In the genomic region with DNA sequence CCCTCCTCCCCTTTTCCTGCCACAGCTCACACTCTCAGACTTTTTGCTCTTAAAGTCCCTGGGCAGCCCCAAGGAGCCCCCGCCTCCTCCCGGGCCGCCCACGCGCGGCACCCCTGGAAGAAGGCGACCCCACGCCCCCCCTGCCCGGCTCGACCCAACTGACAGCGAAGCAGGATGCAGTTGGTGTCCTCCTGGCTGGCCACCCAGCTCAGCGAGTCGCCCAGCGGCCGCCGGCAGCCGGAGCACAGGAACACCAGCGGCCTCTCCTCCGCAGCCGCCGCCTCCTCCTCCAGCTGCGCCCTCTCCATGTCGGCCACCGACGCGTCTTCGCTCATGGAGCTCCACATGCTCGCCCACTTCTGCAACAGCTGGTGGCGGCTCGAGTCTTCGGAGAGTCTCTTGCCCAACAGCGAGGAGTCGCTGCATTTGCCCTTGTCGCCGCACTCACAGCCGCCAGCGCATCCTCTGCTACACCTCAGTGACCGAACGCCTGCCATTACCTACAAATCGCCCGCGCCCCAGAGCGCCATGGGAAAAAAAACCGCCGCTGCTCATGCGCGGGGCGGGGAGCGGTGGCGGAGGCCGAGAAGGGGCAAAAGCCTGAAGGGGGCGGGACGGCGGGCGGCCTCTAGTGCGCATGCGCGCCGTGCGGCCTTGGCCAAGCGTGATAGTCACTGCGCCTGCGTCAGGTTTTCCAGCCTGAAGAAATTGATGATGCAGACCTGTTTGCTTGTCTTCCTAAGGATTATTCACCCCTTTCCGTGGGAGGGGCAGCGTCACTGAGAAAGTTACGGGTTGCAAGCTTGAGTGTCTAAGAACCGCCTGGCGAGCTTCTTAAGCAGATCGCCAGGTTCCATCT, we compare ENCODE assay signal across 1 cellular context.
TF ChIP-seq lines count a peak whose summit lies in the region.

A gene with protein sequence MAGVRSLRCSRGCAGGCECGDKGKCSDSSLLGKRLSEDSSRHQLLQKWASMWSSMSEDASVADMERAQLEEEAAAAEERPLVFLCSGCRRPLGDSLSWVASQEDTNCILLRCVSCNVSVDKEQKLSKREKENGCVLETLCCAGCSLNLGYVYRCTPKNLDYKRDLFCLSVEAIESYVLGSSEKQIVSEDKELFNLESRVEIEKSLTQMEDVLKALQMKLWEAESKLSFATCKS (minus strand): TSS at position 532 of the 859 bp plus-strand sequence. CDS start 35 bp downstream, at position 497.

TF ChIP-seq in HepG2, 621 proteins besides CTCF, POLR2A, EP300 and RAD21 (continued from another document and continues in another):
- no peak for TF ChIP-seq SRSF4 (IDR thresholded peaks at IDR 0.05; ENCODE audit: low read depth, low read length, poor library complexity, severe bottlenecking)
- peak; percentile 44; the same call in 1 of the 2 replicates for TF ChIP-seq RARG (CRISPR knock-in tag; IDR thresholded peaks at IDR 0.05; ENCODE audit: low read depth)
- no peak for TF ChIP-seq ZNF430 (CRISPR knock-in tag; IDR thresholded peaks at IDR 0.05)
- peak; percentile 74; the same call in 1 of the 2 replicates for TF ChIP-seq ZNF780A (CRISPR knock-in tag; IDR thresholded peaks at IDR 0.05)
- TF ChIP-seq ZNF180 (CRISPR knock-in tag; IDR thresholded peaks at IDR 0.05; ENCODE audit: borderline replicate concordance, low read depth): no peak
- peak; percentile 92 for TF ChIP-seq THAP11 (CRISPR knock-in tag; IDR thresholded peaks at IDR 0.05)
- no peak; the same call in 1 of the 2 replicates for TF ChIP-seq ZNF552 (CRISPR knock-in tag; IDR thresholded peaks at IDR 0.05; ENCODE audit: borderline replicate concordance)
- TF ChIP-seq ZNF883 (CRISPR knock-in tag; IDR thresholded peaks at IDR 0.05; ENCODE audit: not compliant biosample characterization): peak; percentile 76
- TF ChIP-seq ATRX (CRISPR knock-in tag; IDR thresholded peaks at IDR 0.05; ENCODE audit: borderline replicate concordance): no peak
- TF ChIP-seq STAG1 (CRISPR knock-in tag; IDR thresholded peaks at IDR 0.05): 0 out of 2 replicates have a peak, but pooled peaks have one; percentile 2
- peak; percentile 71; the same call in 1 of the 2 replicates for TF ChIP-seq ZNF790 (CRISPR knock-in tag; IDR thresholded peaks at IDR 0.05; ENCODE audit: borderline replicate concordance)
- no peak for TF ChIP-seq FOXA3 (CRISPR knock-in tag; IDR thresholded peaks at IDR 0.05)
- TF ChIP-seq, protein P1, sequence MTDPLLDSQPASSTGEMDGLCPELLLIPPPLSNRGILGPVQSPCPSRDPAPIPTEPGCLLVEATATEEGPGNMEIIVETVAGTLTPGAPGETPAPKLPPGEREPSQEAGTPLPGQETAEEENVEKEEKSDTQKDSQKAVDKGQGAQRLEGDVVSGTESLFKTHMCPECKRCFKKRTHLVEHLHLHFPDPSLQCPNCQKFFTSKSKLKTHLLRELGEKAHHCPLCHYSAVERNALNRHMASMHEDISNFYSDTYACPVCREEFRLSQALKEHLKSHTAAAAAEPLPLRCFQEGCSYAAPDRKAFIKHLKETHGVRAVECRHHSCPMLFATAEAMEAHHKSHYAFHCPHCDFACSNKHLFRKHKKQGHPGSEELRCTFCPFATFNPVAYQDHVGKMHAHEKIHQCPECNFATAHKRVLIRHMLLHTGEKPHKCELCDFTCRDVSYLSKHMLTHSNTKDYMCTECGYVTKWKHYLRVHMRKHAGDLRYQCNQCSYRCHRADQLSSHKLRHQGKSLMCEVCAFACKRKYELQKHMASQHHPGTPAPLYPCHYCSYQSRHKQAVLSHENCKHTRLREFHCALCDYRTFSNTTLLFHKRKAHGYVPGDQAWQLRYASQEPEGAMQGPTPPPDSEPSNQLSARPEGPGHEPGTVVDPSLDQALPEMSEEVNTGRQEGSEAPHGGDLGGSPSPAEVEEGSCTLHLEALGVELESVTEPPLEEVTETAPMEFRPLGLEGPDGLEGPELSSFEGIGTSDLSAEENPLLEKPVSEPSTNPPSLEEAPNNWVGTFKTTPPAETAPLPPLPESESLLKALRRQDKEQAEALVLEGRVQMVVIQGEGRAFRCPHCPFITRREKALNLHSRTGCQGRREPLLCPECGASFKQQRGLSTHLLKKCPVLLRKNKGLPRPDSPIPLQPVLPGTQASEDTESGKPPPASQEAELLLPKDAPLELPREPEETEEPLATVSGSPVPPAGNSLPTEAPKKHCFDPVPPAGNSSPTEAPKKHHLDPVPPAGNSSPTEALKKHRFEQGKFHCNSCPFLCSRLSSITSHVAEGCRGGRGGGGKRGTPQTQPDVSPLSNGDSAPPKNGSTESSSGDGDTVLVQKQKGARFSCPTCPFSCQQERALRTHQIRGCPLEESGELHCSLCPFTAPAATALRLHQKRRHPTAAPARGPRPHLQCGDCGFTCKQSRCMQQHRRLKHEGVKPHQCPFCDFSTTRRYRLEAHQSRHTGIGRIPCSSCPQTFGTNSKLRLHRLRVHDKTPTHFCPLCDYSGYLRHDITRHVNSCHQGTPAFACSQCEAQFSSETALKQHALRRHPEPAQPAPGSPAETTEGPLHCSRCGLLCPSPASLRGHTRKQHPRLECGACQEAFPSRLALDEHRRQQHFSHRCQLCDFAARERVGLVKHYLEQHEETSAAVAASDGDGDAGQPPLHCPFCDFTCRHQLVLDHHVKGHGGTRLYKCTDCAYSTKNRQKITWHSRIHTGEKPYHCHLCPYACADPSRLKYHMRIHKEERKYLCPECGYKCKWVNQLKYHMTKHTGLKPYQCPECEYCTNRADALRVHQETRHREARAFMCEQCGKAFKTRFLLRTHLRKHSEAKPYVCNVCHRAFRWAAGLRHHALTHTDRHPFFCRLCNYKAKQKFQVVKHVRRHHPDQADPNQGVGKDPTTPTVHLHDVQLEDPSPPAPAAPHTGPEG (CRISPR knock-in tag; IDR thresholded peaks at IDR 0.05): no peak
- peak; percentile 64; the same call in 1 of the 2 replicates for TF ChIP-seq MXD4 (CRISPR knock-in tag; IDR thresholded peaks at IDR 0.05)
- TF ChIP-seq ZNF878 (CRISPR knock-in tag; IDR thresholded peaks at IDR 0.05): no peak
- TF ChIP-seq ZNF709 (CRISPR knock-in tag; IDR thresholded peaks at IDR 0.05): 0 out of 2 replicates have a peak, but pooled peaks have one; percentile 31
- TF ChIP-seq, protein P2, sequence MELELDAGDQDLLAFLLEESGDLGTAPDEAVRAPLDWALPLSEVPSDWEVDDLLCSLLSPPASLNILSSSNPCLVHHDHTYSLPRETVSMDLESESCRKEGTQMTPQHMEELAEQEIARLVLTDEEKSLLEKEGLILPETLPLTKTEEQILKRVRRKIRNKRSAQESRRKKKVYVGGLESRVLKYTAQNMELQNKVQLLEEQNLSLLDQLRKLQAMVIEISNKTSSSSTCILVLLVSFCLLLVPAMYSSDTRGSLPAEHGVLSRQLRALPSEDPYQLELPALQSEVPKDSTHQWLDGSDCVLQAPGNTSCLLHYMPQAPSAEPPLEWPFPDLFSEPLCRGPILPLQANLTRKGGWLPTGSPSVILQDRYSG (CRISPR knock-in tag; IDR thresholded peaks at IDR 0.05): no peak
- TF ChIP-seq NRL (CRISPR knock-in tag; IDR thresholded peaks at IDR 0.05; ENCODE audit: borderline replicate concordance): peak; percentile 37; the same call in 1 of the 2 replicates
- TF ChIP-seq PRMT3 (CRISPR knock-in tag; IDR thresholded peaks at IDR 0.05; ENCODE audit: borderline replicate concordance, low read depth): no peak
- TF ChIP-seq ZFX (CRISPR knock-in tag; IDR thresholded peaks at IDR 0.05; ENCODE audit: low read depth): peak; percentile 76
- no peak for TF ChIP-seq FOXP1 (IDR thresholded peaks at IDR 0.05)
- no peak for TF ChIP-seq FOXP1 (CRISPR knock-in tag; IDR thresholded peaks at IDR 0.05)
- 0 out of 2 replicates have a peak, but pooled peaks have one; percentile 41 for TF ChIP-seq IRX3 (CRISPR knock-in tag; IDR thresholded peaks at IDR 0.05; ENCODE audit: borderline replicate concordance, low read depth)
- TF ChIP-seq PHF21A (CRISPR knock-in tag; IDR thresholded peaks at IDR 0.05): 0 out of 2 replicates have a peak, but pooled peaks have one; percentile 38
- TF ChIP-seq ZNF296 (CRISPR knock-in tag; conservative IDR thresholded peaks at IDR 0.05): 0 out of 2 replicates have a peak, but pooled peaks have one; percentile 36
- no peak for TF ChIP-seq GABPA (IDR thresholded peaks at IDR 0.05; ENCODE audit: low read depth, low read length)
- no peak; the same call in 1 of the 2 replicates for TF ChIP-seq GABPA (CRISPR knock-in tag; IDR thresholded peaks at IDR 0.05; ENCODE audit: low read depth)
- TF ChIP-seq ZNF546 (CRISPR knock-in tag; conservative IDR thresholded peaks at IDR 0.05): no peak
- no peak for TF ChIP-seq GTF3A (CRISPR knock-in tag; conservative IDR thresholded peaks at IDR 0.05)
- no peak for TF ChIP-seq ZNF850 (CRISPR knock-in tag; conservative IDR thresholded peaks at IDR 0.05)
- TF ChIP-seq SETDB1 (CRISPR knock-in tag; IDR thresholded peaks at IDR 0.05; ENCODE audit: borderline replicate concordance): no peak
- TF ChIP-seq ZNF230 (CRISPR knock-in tag; IDR thresholded peaks at IDR 0.05): peak; percentile 80
- TF ChIP-seq ZNF768 (CRISPR knock-in tag; IDR thresholded peaks at IDR 0.05): peak; percentile 32; the same call in 1 of the 2 replicates
- TF ChIP-seq, protein P3, sequence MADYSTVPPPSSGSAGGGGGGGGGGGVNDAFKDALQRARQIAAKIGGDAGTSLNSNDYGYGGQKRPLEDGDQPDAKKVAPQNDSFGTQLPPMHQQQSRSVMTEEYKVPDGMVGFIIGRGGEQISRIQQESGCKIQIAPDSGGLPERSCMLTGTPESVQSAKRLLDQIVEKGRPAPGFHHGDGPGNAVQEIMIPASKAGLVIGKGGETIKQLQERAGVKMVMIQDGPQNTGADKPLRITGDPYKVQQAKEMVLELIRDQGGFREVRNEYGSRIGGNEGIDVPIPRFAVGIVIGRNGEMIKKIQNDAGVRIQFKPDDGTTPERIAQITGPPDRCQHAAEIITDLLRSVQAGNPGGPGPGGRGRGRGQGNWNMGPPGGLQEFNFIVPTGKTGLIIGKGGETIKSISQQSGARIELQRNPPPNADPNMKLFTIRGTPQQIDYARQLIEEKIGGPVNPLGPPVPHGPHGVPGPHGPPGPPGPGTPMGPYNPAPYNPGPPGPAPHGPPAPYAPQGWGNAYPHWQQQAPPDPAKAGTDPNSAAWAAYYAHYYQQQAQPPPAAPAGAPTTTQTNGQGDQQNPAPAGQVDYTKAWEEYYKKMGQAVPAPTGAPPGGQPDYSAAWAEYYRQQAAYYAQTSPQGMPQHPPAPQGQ (CRISPR knock-in tag; IDR thresholded peaks at IDR 0.05; ENCODE audit: borderline replicate concordance): no peak
- peak; percentile 27; the same call in 1 of the 2 replicates for TF ChIP-seq MED1 (CRISPR knock-in tag; IDR thresholded peaks at IDR 0.05)
- TF ChIP-seq, protein P4, sequence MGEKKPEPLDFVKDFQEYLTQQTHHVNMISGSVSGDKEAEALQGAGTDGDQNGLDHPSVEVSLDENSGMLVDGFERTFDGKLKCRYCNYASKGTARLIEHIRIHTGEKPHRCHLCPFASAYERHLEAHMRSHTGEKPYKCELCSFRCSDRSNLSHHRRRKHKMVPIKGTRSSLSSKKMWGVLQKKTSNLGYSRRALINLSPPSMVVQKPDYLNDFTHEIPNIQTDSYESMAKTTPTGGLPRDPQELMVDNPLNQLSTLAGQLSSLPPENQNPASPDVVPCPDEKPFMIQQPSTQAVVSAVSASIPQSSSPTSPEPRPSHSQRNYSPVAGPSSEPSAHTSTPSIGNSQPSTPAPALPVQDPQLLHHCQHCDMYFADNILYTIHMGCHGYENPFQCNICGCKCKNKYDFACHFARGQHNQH (CRISPR knock-in tag; IDR thresholded peaks at IDR 0.05): no peak; the same call in 1 of the 2 replicates
- TF ChIP-seq ZNF614 (CRISPR knock-in tag; IDR thresholded peaks at IDR 0.05; ENCODE audit: borderline replicate concordance): no peak
- TF ChIP-seq GZF1 (CRISPR knock-in tag; IDR thresholded peaks at IDR 0.05): no peak
- TF ChIP-seq, protein P5, sequence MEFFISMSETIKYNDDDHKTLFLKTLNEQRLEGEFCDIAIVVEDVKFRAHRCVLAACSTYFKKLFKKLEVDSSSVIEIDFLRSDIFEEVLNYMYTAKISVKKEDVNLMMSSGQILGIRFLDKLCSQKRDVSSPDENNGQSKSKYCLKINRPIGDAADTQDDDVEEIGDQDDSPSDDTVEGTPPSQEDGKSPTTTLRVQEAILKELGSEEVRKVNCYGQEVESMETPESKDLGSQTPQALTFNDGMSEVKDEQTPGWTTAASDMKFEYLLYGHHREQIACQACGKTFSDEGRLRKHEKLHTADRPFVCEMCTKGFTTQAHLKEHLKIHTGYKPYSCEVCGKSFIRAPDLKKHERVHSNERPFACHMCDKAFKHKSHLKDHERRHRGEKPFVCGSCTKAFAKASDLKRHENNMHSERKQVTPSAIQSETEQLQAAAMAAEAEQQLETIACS (CRISPR knock-in tag; IDR thresholded peaks at IDR 0.05): no peak
